ENCODE assay signal across 8 cellular contexts in the genomic region with DNA sequence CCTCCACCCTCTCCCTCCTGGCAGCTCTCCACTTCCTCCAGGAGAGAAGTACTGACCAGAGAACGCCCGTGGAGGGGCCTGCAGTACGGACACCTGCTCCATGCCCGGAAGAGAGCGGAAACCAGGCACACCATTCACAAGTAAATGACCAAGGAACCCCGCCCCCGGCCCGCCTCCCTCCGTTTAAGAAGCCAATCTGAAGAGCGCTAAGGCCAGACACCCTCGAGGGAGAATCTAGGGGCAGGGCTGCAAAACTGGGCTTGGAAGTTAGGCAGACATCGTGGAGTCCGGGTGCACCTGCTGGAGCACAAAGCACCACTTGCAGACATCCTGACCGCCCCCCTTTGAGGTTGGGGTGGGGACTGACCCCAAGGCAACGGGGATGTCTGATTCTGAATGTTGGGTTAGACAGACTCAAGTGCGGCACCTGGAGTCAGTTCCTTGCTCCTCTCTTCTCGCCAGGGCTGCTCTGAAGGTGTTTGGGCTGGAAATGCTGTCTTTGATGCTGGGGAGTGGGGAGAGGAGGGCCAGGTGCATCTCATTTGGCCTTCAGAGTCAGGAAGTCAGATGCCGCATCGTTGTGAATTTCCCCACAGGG. TPM values are rescaled to one million over a fixed set of nuclear protein-coding genes. Genes with fewer than 3 reads are reported as not detected.
DNase-seq lines count a peak whose midpoint lies in the region; ATAC-seq and TF ChIP-seq lines count a peak whose summit lies in the region.

No MANE protein-coding gene starts in this region.

- peaks cover 22% of the 10 kb centered on the region for H3K4me1 Mint-ChIP-seq in GM23338
- peaks cover 26% of the 10 kb centered on the region for H3K4me1 Mint-ChIP-seq in activated naive CD8-positive, alpha-beta T cell (ENCODE audit: low read depth)

- H3F3A ChIP-seq in GM23338 (replicated peaks; ENCODE audit: low read depth): peaks cover 15% of the 10 kb centered on the region

- H3K4me1 ChIP-seq in GM23338 (ENCODE audit: insufficient read depth): peaks cover 8% of the 10 kb centered on the region; the same call in 1 of the 2 replicates
- peaks cover 4% of the 10 kb centered on the region for H3K4me1 ChIP-seq in prostate gland (replicated peaks)

- H3K36me3 Mint-ChIP-seq in GM23338 (ENCODE audit: low read depth): peaks cover 41% of the 10 kb centered on the region
- H3K36me3 Mint-ChIP-seq in activated naive CD8-positive, alpha-beta T cell: no peaks in the 10 kb centered on the region

- TF ChIP-seq POLR2A in NB4 (IDR thresholded peaks at IDR 0.05; ENCODE audit: extremely low read depth, insufficient read length): peak; percentile 69
- no peak for TF ChIP-seq POLR2A in prostate gland (IDR thresholded peaks at IDR 0.05)

- peaks cover 23% of the 10 kb centered on the region for H3K79me2 ChIP-seq in GM23338 (replicated peaks; ENCODE audit: insufficient read depth)

- H3K4me2 ChIP-seq in GM23338: peak overlapping the region; percentile 97

- H3K27me3 Mint-ChIP-seq in GM23338 (ENCODE audit: insufficient read depth, low read depth, poor library complexity): peaks cover 20% of the 10 kb centered on the region
- H3K27me3 Mint-ChIP-seq in activated naive CD8-positive, alpha-beta T cell: no peaks in the 10 kb centered on the region

- 2% methylated on average over 18 of the region's 19 CpGs for WGBS in prostate gland

- ATAC-seq in GM23338 (peak; percentile 76), SK-N-SH treated with all-trans-retinoic acid at 6 μM for 48 hours (peak; percentile 82)

- H3K36me3 ChIP-seq in GM23338 (ENCODE audit: insufficient read depth) (no peaks in the 10 kb centered on the region; the same call in 1 of the 2 replicates), prostate gland (peaks cover 0 to 4% of the 10 kb centered on the region in 2 donors)

- TF ChIP-seq CTCF in GM23338 (conservative IDR thresholded peaks at IDR 0.05; ENCODE audit: low read depth in 2 of 2) (no peak), NB4 (IDR thresholded peaks at IDR 0.05; ENCODE audit: low read depth, low read length) (no peak), prostate gland (IDR thresholded peaks at IDR 0.05) (no peak)

- peak overlapping the region; percentile 94 for H3K27ac Mint-ChIP-seq in GM23338
- peak overlapping the region; percentile 89 for H3K27ac Mint-ChIP-seq in activated naive CD8-positive, alpha-beta T cell

- no peaks in the 10 kb centered on the region for H3K27me3 ChIP-seq in GM23338 (ENCODE audit: insufficient read depth)
- H3K27me3 ChIP-seq in prostate gland (replicated peaks; ENCODE audit: insufficient read depth): no peaks in the 10 kb centered on the region

- peak overlapping the region; percentile 89 for H3K4me3 Mint-ChIP-seq in GM23338
- H3K4me3 Mint-ChIP-seq in activated naive CD8-positive, alpha-beta T cell: peak overlapping the region; percentile 89

- peak overlapping the region; percentile 99 for H3K4me3 ChIP-seq in GM23338
- peak overlapping the region; percentile 84 for H3K4me3 ChIP-seq in NB4 (ENCODE audit: low read depth, low read length)
- H3K4me3 ChIP-seq in prostate gland: peak overlapping the region; percentile 94 to 96

- H3K27ac ChIP-seq in GM23338 (ENCODE audit: low read depth): peak overlapping the region; percentile 89
- peak overlapping the region; percentile 71 to 83 for H3K27ac ChIP-seq in prostate gland

- intact Hi-C loops in cardiac septum (cut with DNase I) (no loop called here), prostate gland (cut with DNase I) (loop anchor here (5.0 kb wide), 1 partner anchor 49 kb away; no protein-coding TSS in a partner anchor)

- peak; percentile 51 for DNase-seq in DMS79 treated with DMSO at 0.1 percent for 48 hours (lab: John Stamatoyannopoulos, UW)
- peak; percentile 98 for DNase-seq in GM23338 (ENCODE audit: low spot score)
- DNase-seq in NB4 (ENCODE audit: low read depth): peak; percentile 95
- peak; percentile 81 for DNase-seq in cardiac septum (ENCODE audit: low spot score)
- DNase-seq in prostate gland (ENCODE audit: low spot score): peak; percentile 73
- peak; percentile 77 for DNase-seq in ureter (ENCODE audit: low spot score)

- no peaks in the 10 kb centered on the region for H3K9me3 Mint-ChIP-seq in GM23338
- H3K9me3 Mint-ChIP-seq in activated naive CD8-positive, alpha-beta T cell (ENCODE audit: low read depth): no peaks in the 10 kb centered on the region

- H3K9me3 ChIP-seq in prostate gland: no peaks in the 10 kb centered on the region

- H2AFZ ChIP-seq in GM23338: peak overlapping the region; percentile 83; the same call in 1 of the 2 replicates

- H4K20me1 ChIP-seq in GM23338 (replicated peaks; ENCODE audit: insufficient read depth): no peaks in the 10 kb centered on the region; the same call in 1 of the 2 replicates

- H3K9me2 ChIP-seq in GM23338 (ENCODE audit: insufficient read depth): no peaks in the 10 kb centered on the region

TF ChIP-seq in GM23338, 12 proteins besides CTCF, POLR2A, EP300 and RAD21:
- TF ChIP-seq POLR2AphosphoS5 (IDR thresholded peaks at IDR 0.05; ENCODE audit: low read depth): peak; percentile 75
- TF ChIP-seq EZH2phosphoT487 (IDR thresholded peaks at IDR 0.05; ENCODE audit: unreplicated experiment): no peak
- no peak for TF ChIP-seq CREB1 (CRISPR knock-in tag; IDR thresholded peaks at IDR 0.05; ENCODE audit: low read depth)
- TF ChIP-seq, protein P1, sequence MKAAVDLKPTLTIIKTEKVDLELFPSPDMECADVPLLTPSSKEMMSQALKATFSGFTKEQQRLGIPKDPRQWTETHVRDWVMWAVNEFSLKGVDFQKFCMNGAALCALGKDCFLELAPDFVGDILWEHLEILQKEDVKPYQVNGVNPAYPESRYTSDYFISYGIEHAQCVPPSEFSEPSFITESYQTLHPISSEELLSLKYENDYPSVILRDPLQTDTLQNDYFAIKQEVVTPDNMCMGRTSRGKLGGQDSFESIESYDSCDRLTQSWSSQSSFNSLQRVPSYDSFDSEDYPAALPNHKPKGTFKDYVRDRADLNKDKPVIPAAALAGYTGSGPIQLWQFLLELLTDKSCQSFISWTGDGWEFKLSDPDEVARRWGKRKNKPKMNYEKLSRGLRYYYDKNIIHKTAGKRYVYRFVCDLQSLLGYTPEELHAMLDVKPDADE (IDR thresholded peaks at IDR 0.05): no peak

TF ChIP-seq in SK-N-SH treated with all-trans-retinoic acid at 6 μM for 48 hours, 23 proteins besides CTCF, POLR2A, EP300 and RAD21 (continues in another document):
- TF ChIP-seq TCF4 (CRISPR knock-in tag; IDR thresholded peaks at IDR 0.05; ENCODE audit: borderline replicate concordance): no peak
- TF ChIP-seq, protein P2, sequence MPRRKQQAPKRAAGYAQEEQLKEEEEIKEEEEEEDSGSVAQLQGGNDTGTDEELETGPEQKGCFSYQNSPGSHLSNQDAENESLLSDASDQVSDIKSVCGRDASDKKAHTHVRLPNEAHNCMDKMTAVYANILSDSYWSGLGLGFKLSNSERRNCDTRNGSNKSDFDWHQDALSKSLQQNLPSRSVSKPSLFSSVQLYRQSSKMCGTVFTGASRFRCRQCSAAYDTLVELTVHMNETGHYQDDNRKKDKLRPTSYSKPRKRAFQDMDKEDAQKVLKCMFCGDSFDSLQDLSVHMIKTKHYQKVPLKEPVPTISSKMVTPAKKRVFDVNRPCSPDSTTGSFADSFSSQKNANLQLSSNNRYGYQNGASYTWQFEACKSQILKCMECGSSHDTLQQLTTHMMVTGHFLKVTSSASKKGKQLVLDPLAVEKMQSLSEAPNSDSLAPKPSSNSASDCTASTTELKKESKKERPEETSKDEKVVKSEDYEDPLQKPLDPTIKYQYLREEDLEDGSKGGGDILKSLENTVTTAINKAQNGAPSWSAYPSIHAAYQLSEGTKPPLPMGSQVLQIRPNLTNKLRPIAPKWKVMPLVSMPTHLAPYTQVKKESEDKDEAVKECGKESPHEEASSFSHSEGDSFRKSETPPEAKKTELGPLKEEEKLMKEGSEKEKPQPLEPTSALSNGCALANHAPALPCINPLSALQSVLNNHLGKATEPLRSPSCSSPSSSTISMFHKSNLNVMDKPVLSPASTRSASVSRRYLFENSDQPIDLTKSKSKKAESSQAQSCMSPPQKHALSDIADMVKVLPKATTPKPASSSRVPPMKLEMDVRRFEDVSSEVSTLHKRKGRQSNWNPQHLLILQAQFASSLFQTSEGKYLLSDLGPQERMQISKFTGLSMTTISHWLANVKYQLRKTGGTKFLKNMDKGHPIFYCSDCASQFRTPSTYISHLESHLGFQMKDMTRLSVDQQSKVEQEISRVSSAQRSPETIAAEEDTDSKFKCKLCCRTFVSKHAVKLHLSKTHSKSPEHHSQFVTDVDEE (CRISPR knock-in tag; IDR thresholded peaks at IDR 0.05): no peak
- TF ChIP-seq ESRRG (CRISPR knock-in tag; IDR thresholded peaks at IDR 0.05): no peak
- TF ChIP-seq PPARA (CRISPR knock-in tag; IDR thresholded peaks at IDR 0.05; ENCODE audit: borderline replicate concordance): no peak
- TF ChIP-seq SNAI2 (CRISPR knock-in tag; IDR thresholded peaks at IDR 0.05): no peak
- TF ChIP-seq ISL1 (CRISPR knock-in tag; IDR thresholded peaks at IDR 0.05): no peak
- TF ChIP-seq, protein P3, sequence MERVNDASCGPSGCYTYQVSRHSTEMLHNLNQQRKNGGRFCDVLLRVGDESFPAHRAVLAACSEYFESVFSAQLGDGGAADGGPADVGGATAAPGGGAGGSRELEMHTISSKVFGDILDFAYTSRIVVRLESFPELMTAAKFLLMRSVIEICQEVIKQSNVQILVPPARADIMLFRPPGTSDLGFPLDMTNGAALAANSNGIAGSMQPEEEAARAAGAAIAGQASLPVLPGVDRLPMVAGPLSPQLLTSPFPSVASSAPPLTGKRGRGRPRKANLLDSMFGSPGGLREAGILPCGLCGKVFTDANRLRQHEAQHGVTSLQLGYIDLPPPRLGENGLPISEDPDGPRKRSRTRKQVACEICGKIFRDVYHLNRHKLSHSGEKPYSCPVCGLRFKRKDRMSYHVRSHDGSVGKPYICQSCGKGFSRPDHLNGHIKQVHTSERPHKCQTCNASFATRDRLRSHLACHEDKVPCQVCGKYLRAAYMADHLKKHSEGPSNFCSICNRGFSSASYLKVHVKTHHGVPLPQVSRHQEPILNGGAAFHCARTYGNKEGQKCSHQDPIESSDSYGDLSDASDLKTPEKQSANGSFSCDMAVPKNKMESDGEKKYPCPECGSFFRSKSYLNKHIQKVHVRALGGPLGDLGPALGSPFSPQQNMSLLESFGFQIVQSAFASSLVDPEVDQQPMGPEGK (CRISPR knock-in tag; IDR thresholded peaks at IDR 0.05; ENCODE audit: borderline replicate concordance): no peak
- no peak for TF ChIP-seq ZC3H10 (CRISPR knock-in tag; IDR thresholded peaks at IDR 0.05)

RNA-seq across cellular contexts. Expression of a gene that starts 1.0 kb away (rescaled TPM):
- total RNA-seq in GM23338 (2014; rRNA removed; shearing (Covaris generic)): 50.5 and 52.8 TPM in 2 replicates
- 16.0 and 16.2 TPM in 2 replicates for polyA plus RNA-seq in GM23338 (2016; fragmentation: Nextera tagmentation; extraction: Ambion mirVana)
- total RNA-seq in cardiac septum: 13.6 TPM
- total RNA-seq in prostate gland: 10 to 100 TPM; 27.8 to 44.4 TPM
- total RNA-seq in ureter: 37.1 TPM

RNA-seq across cellular contexts. Expression of a gene that starts 24.9 kb away (rescaled TPM):
- total RNA-seq in GM23338 (2014; rRNA removed; shearing (Covaris generic)): 1.6 TPM in 1 of 2 replicates, not detected in the other
- polyA plus RNA-seq in GM23338 (2016; fragmentation: Nextera tagmentation; extraction: Ambion mirVana): 0.13 TPM in 1 of 2 replicates, not detected in the other
- total RNA-seq in cardiac septum (1.1 TPM), prostate gland (1 to 10 TPM; 3.1 to 5.6 TPM), ureter (4.2 TPM)

RNA-seq across cellular contexts. Expression of a gene that starts 40.5 kb away (rescaled TPM):
- 4,739 and 4,954 TPM in 2 replicates for total RNA-seq in GM23338 (2014; rRNA removed; shearing (Covaris generic))
- polyA plus RNA-seq in GM23338 (2016; fragmentation: Nextera tagmentation; extraction: Ambion mirVana): 1,867 and 1,896 TPM in 2 replicates
- total RNA-seq in cardiac septum: 634 TPM
- 1,000 to 10,000 TPM; 2,438 to 3,181 TPM for total RNA-seq in prostate gland
- total RNA-seq in ureter: 3,857 TPM

Comparison
In these comparisons a context has a peak if more than half of its experiments do, and no peak if none do; other contexts are left out.
1. Peak in every context shown above with its lines: DNase-seq, ATAC-seq, H3K4me3 ChIP-seq and H3K27ac ChIP-seq.